Comparison of ENCODE assay signal across 8 cellular contexts in genomic region chr14:52351561-52352491, GRCh38. TPM values are rescaled to one million over a fixed set of nuclear protein-coding genes. Genes with fewer than 3 reads are reported as not detected.
DNase-seq lines count a peak whose midpoint lies in the region; ATAC-seq, FAIRE-seq and TF ChIP-seq lines count a peak whose summit lies in the region.

No MANE protein-coding gene starts in this region.

- H3K4me3 ChIP-seq in CD4-positive, alpha-beta memory T cell (ENCODE audit: low read length in 2 of 2): peak overlapping the region; percentile 18 to 33
- H3K4me3 ChIP-seq in LNCaP clone FGC (ENCODE audit: low read depth, low read length) (no peak overlapping the region), small intestine (ENCODE audit: low read depth in 1 of 2, low read length in 2 of 2) (no peak overlapping the region)

- H3K36me3 ChIP-seq in CD4-positive, alpha-beta memory T cell (ENCODE audit: insufficient read depth, low read length): no peaks in the 10 kb centered on the region
- no peaks in the 10 kb centered on the region for H3K36me3 ChIP-seq in small intestine (ENCODE audit: control insufficient read depth in 2 of 2, insufficient read depth in 2 of 2, low read length in 2 of 2)

- peak; percentile 59 to 84 (median 74) for DNase-seq in CD4-positive, alpha-beta memory T cell
- DNase-seq in LNCaP clone FGC (ENCODE audit: low read depth) (peak; percentile 61), small intestine (peak; percentile 62), COR-L47 (lab: John Stamatoyannopoulos, UW) (no peak), ecto neural progenitor cell (ENCODE audit: low spot score) (no peak), dedifferentiated amniotic fluid mesenchymal stem cell (ENCODE audit: extremely low spot score) (no peak)

- H3K9me3 Mint-ChIP-seq in CD4-positive, alpha-beta memory T cell: peaks cover 0 to 2% (median 0%) of the 10 kb centered on the region in 8 donors

- H3K27ac ChIP-seq in CD4-positive, alpha-beta memory T cell (ENCODE audit: low read depth, low read length): peak overlapping the region; percentile 27
- H3K27ac ChIP-seq in small intestine (ENCODE audit: low read depth in 1 of 2, low read length in 1 of 2): peak overlapping the region in 1 of 2 donors; percentile 91

- peak; percentile 90 for ATAC-seq in GM19463 (IDR thresholded peaks at IDR 0.05; ENCODE audit: unreplicated experiment)

- intact Hi-C loops in CD4-positive, alpha-beta memory T cell (cut with micrococcal nuclease): loop anchor here (1.0 to 5.0 kb wide), 3 partner anchors 27 to 50 kb away; partner anchors contain the start of gene PTGER2

- TF ChIP-seq CTCF in LNCaP clone FGC (IDR thresholded peaks at IDR 0.05; ENCODE audit: control insufficient read depth, extremely low read depth, insufficient read depth): no peak

- H3K27me3 ChIP-seq in CD4-positive, alpha-beta memory T cell (ENCODE audit: insufficient read depth, low read length): no peaks in the 10 kb centered on the region
- no peaks in the 10 kb centered on the region for H3K27me3 ChIP-seq in small intestine (ENCODE audit: control insufficient read depth in 2 of 2, insufficient read depth in 2 of 2, low read length in 2 of 2)

- FAIRE-seq in endometrium (lab: Jason Lieb, UNC) (peak; percentile 98), small intestine (lab: Jason Lieb, UNC) (no peak)

- H3K36me3 Mint-ChIP-seq in CD4-positive, alpha-beta memory T cell: no peaks in the 10 kb centered on the region

- peak overlapping the region; percentile 83 to 90 (median 88) for H3K4me3 Mint-ChIP-seq in CD4-positive, alpha-beta memory T cell

- CTCF ChIA-PET in CD4-positive, alpha-beta memory T cell (lab: Charles Lee; ENCODE audit: partially characterized antibody): interaction anchor here (1.0 to 2.0 kb wide), 8 partner anchors 9 to 130 kb away, joined by 3 to 12 read pairs (median 3); no protein-coding TSS in a partner anchor

- POLR2A ChIA-PET in CD4-positive, alpha-beta memory T cell (lab: Charles Lee; ENCODE audit: partially characterized antibody): interaction anchor here (0.6 to 6.1 kb wide), 9 partner anchors 8 to 383 kb away, joined by 3 to 81 read pairs (median 3); partner anchors contain the start of gene PTGER2

- peak overlapping the region; percentile 90 to 95 (median 93) for H3K27ac Mint-ChIP-seq in CD4-positive, alpha-beta memory T cell

- WGBS in small intestine, 3 donors: 26 to 29% (median 29%) methylated on average over 5 of the region's 5 CpGs

- H3K4me1 ChIP-seq in CD4-positive, alpha-beta memory T cell (ENCODE audit: insufficient read depth, low read length): peaks cover 75% of the 10 kb centered on the region
- peaks cover 0 to 2% of the 10 kb centered on the region in 2 donors for H3K4me1 ChIP-seq in small intestine (ENCODE audit: control insufficient read depth in 2 of 2, insufficient read depth in 1 of 2, low read depth in 1 of 2, low read length in 1 of 2)

- peaks cover 56 to 80% (median 68%) of the 10 kb centered on the region in 4 donors for H3K4me1 Mint-ChIP-seq in CD4-positive, alpha-beta memory T cell

- peaks cover 0 to 3% of the 10 kb centered on the region in 2 donors for H3K27me3 Mint-ChIP-seq in CD4-positive, alpha-beta memory T cell

- no peaks in the 10 kb centered on the region for H3K9me3 ChIP-seq in CD4-positive, alpha-beta memory T cell (ENCODE audit: control insufficient read depth in 1 of 2, low read length in 2 of 2)
- H3K9me3 ChIP-seq in small intestine (ENCODE audit: control insufficient read depth, low read depth): no peaks in the 10 kb centered on the region

RNA-seq across cellular contexts. Expression of gene PTGER2, which starts 37.7 kb away (rescaled TPM):
- 10 to 100 TPM; 29.4 to 30.2 TPM for total RNA-seq in CD4-positive, alpha-beta memory T cell
- polyA plus RNA-seq in CD4-positive, alpha-beta memory T cell: 100 to 1,000 TPM; 241 to 259 TPM
- polyA plus RNA-seq in small intestine: 1 to 10 TPM in 2 of 3 donors, under 1 TPM in 1; 0.45 to 5.1 (median 2.3) TPM

Comparison
In these comparisons a context has a peak if more than half of its experiments do, and no peak if none do; other contexts are left out.
1. DNase-seq: peak in CD4-positive, alpha-beta memory T cell (5 of 5), LNCaP clone FGC (single experiment) and small intestine (single experiment); none in COR-L47 (single experiment), ecto neural progenitor cell (single experiment) and dedifferentiated amniotic fluid mesenchymal stem cell (single experiment).
2. H3K4me3 ChIP-seq: peak in CD4-positive, alpha-beta memory T cell (2 of 2); none in LNCaP clone FGC (single experiment) and small intestine (0 of 2).
3. RNA of gene PTGER2, which starts 37.7 kb away (polyA plus RNA-seq): 241 to 259 TPM in CD4-positive, alpha-beta memory T cell; 0.45 to 5.1 TPM in small intestine; every median in the first group is over 10 times any median in the second.